Comparison of ENCODE assay signal across 15 cellular contexts in genomic region chr20:1932971-1933370, GRCh38. TPM values are rescaled to one million over a fixed set of nuclear protein-coding genes. Genes with fewer than 3 reads are reported as not detected.
"Had no signal": no experiment of that assay in that cellular context is flagged by ENCODE, and none has a peak within 500 bp of the region (broad histone marks: within the 10 kb centered on the region; RNA-seq: fewer than 3 reads in every experiment).

No MANE protein-coding gene starts in this region.

- H3K9me3 ChIP-seq: ascending aorta, esophagus squamous epithelium, psoas muscle, testis had no signal

- H3K9me3 Mint-ChIP-seq: activated CD4-positive, alpha-beta memory T cell treated with anti-CD3 and anti-CD28 coated beads for 36 hours; activated naive CD8-positive, alpha-beta T cell treated with anti-CD3 and anti-CD28 coated beads, Interleukin-2, amount 10 ng/mL, durations not matched to agents 7 days and 5 days; activated T-cell treated with anti-CD3 and anti-CD28 coated beads, Interleukin-2, amount 50 U/mL, for 72 hours; natural killer cell treated with Interleukin-12 subunit alpha and Interleukin-12 subunit beta and Interleukin-15 and Interleukin-18, amount 100 ng/mL, for 72 hours; stimulated activated naive CD8-positive, alpha-beta T cell treated with anti-CD3 and anti-CD28 coated beads, Interleukin-15, Interleukin-2, amounts not matched to agents 100 ng/mL and 50 ng/mL, for 24 hours had no signal

- DNase-seq: activated CD4-positive, alpha-beta memory T cell treated with anti-CD3 and anti-CD28 coated beads for 36 hours; activated naive CD8-positive, alpha-beta T cell treated with anti-CD3 and anti-CD28 coated beads, Interleukin-2, amount 10 ng/mL, durations not matched to agents 7 days and 5 days; activated T-cell treated with anti-CD3 and anti-CD28 coated beads, Interleukin-2, amount 50 U/mL, for 72 hours; esophagus squamous epithelium; islet precursor cell; occipital lobe; stimulated activated CD4-positive, alpha-beta T cell treated with anti-CD3 and anti-CD28 coated beads, Interleukin-2, amount 100 ng/mL, for 48 hours; T-helper 9 cell; testis had no signal

- H3K36me3 Mint-ChIP-seq: activated CD4-positive, alpha-beta memory T cell treated with anti-CD3 and anti-CD28 coated beads for 36 hours; activated naive CD8-positive, alpha-beta T cell treated with anti-CD3 and anti-CD28 coated beads, Interleukin-2, amount 10 ng/mL, durations not matched to agents 7 days and 5 days; natural killer cell treated with Interleukin-12 subunit alpha and Interleukin-12 subunit beta and Interleukin-15 and Interleukin-18, amount 100 ng/mL, for 72 hours had no signal

- H3K4me1 ChIP-seq: testis had no signal

- H3K4me1 Mint-ChIP-seq: activated naive CD8-positive, alpha-beta T cell treated with anti-CD3 and anti-CD28 coated beads, Interleukin-2, amount 10 ng/mL, durations not matched to agents 7 days and 5 days had no signal

- H3K27me3 ChIP-seq: ascending aorta, esophagus squamous epithelium, foreskin keratinocyte, testis had no signal

- H3K27ac Mint-ChIP-seq: activated CD4-positive, alpha-beta memory T cell treated with anti-CD3 and anti-CD28 coated beads for 36 hours; activated naive CD8-positive, alpha-beta T cell treated with anti-CD3 and anti-CD28 coated beads, Interleukin-2, amount 10 ng/mL, durations not matched to agents 7 days and 5 days; activated T-cell treated with anti-CD3 and anti-CD28 coated beads, Interleukin-2, amount 50 U/mL, for 72 hours; natural killer cell treated with Interleukin-12 subunit alpha and Interleukin-12 subunit beta and Interleukin-15 and Interleukin-18, amount 100 ng/mL, for 72 hours; stimulated activated naive CD8-positive, alpha-beta T cell treated with anti-CD3 and anti-CD28 coated beads, Interleukin-15, Interleukin-2, amounts not matched to agents 100 ng/mL and 50 ng/mL, for 24 hours had no signal

- H3K4me3 Mint-ChIP-seq: activated CD4-positive, alpha-beta memory T cell treated with anti-CD3 and anti-CD28 coated beads for 36 hours; activated naive CD8-positive, alpha-beta T cell treated with anti-CD3 and anti-CD28 coated beads, Interleukin-2, amount 10 ng/mL, durations not matched to agents 7 days and 5 days; activated T-cell treated with anti-CD3 and anti-CD28 coated beads, Interleukin-2, amount 50 U/mL, for 72 hours; natural killer cell treated with Interleukin-12 subunit alpha and Interleukin-12 subunit beta and Interleukin-15 and Interleukin-18, amount 100 ng/mL, for 72 hours; stimulated activated naive CD8-positive, alpha-beta T cell treated with anti-CD3 and anti-CD28 coated beads, Interleukin-15, Interleukin-2, amounts not matched to agents 100 ng/mL and 50 ng/mL, for 24 hours had no signal

- H3K4me3 ChIP-seq: ascending aorta, esophagus squamous epithelium, lung, psoas muscle, testis had no signal

- ATAC-seq: activated T-cell treated with anti-CD3 and anti-CD28 coated beads, Interleukin-2, amount 50 U/mL, for 72 hours; natural killer cell treated with Interleukin-12 subunit alpha and Interleukin-12 subunit beta and Interleukin-15 and Interleukin-18, amount 100 ng/mL, for 72 hours had no signal

- H3K27ac ChIP-seq: foreskin keratinocyte, testis had no signal

RNA-seq across cellular contexts. Expression of gene SIRPA, which starts 37.8 kb away (rescaled TPM):
- total RNA-seq: activated CD4-positive, alpha-beta memory T cell treated with anti-CD3 and anti-CD28 coated beads for 36 hours had no signal
